In the genomic region with DNA sequence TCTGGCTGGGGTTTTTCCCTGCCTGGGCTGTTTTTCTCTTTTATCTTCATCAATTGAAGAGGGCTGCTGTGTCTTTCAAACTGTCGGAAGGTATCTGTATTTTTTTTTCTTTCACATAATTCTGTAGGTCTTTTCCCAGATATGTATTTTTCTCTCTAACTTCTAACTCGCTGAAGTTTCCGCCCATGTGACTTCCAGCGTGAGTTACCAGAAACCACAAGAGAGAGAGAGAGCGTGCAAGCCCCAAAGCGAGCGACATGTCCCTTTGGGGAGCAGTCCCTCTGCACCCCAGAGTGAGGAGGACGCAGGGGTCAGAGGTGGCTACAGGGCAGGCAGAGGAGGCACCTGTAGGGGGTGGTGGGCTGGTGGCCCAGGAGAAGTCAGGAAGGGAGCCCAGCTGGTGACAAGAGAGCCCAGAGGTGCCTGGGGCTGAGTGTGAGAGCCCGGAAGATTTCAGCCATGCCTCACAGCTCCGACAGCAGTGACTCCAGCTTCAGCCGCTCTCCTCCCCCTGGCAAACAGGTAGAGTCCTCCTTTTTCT, we compare ENCODE assay signal across 8 cellular contexts. TPM values are rescaled to one million over a fixed set of nuclear protein-coding genes. Genes with fewer than 3 reads are reported as not detected.
DNase-seq lines count a peak whose midpoint lies in the region; ATAC-seq and TF ChIP-seq lines count a peak whose summit lies in the region.

A gene with protein sequence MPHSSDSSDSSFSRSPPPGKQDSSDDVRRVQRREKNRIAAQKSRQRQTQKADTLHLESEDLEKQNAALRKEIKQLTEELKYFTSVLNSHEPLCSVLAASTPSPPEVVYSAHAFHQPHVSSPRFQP (plus strand): TSS at position 246 of the 541 bp plus-strand sequence. CDS start 214 bp downstream, at position 460.

- POLR2A ChIA-PET in CD4-positive, alpha-beta T cell (lab: Charles Lee) = interaction anchor here (0.6 to 4.2 kb wide), 11 partner anchors 9 to 395 kb away, joined by 3 to 49 read pairs (median 6); partner anchors contain the start of genes ERG28, FLVCR2, NEK9 and TTLL5

- no peaks in the 10 kb centered on the region for H3K9me3 Mint-ChIP-seq in CD4-positive, alpha-beta T cell
- no peaks in the 10 kb centered on the region for H3K9me3 Mint-ChIP-seq in activated T-helper 1 cell treated with anti-CD3 and anti-CD28 coated beads, Interleukin-12 subunit alpha, Interleukin-12 subunit beta, Interleukin-2, Interleukin-4 antibody, amounts not matched to agents 30 ng/mL and 10 ng/mL and 1 ng/mL, durations not matched to agents 14 hours and 24 hours and 36 hours
- no peaks in the 10 kb centered on the region for H3K9me3 Mint-ChIP-seq in stimulated activated effector memory CD8-positive, alpha-beta T cell treated with anti-CD3 and anti-CD28 coated beads, Interleukin-12 subunit alpha, Interleukin-12 subunit beta, amount 100 ng/mL, for 72 hours

- no peak for TF ChIP-seq CTCF in CD4-positive, alpha-beta T cell (IDR thresholded peaks at IDR 0.05)

- CTCF ChIA-PET in CD4-positive, alpha-beta T cell (lab: Charles Lee) = interaction anchor here (0.9 to 3.0 kb wide), 5 partner anchors 10 to 45 kb away, joined by 3 to 12 read pairs (median 4); no protein-coding TSS in a partner anchor

- H3K9me3 ChIP-seq in CD4-positive, alpha-beta T cell (ENCODE audit: control insufficient read depth, low read length) = no peaks in the 10 kb centered on the region

- intact Hi-C loops in CD4-positive, alpha-beta T cell (cut with DNase I, micrococcal nuclease) = loop anchor here (1.0 to 5.0 kb wide), 2 partner anchors 20 to 135 kb away; no protein-coding TSS in a partner anchor
- intact Hi-C loops in activated T-helper 1 cell treated with anti-CD3 and anti-CD28 coated beads, Interleukin-12 subunit alpha, Interleukin-12 subunit beta, Interleukin-2, Interleukin-4 antibody, amounts not matched to agents 30 ng/mL and 10 ng/mL and 1 ng/mL, durations not matched to agents 14 hours and 24 hours and 36 hours (cut with micrococcal nuclease) = loop anchor here (1.0 kb wide), 7 partner anchors 12 to 139 kb away; partner anchors contain the start of gene TTLL5

- no peaks in the 10 kb centered on the region for H3K27me3 ChIP-seq in CD4-positive, alpha-beta T cell (ENCODE audit: control insufficient read depth, insufficient read depth, low read length)

- H3K27ac ChIP-seq in CD4-positive, alpha-beta T cell (ENCODE audit: low read depth, low read length) = peak within 1 kb of the TSS; percentile 76

- DNase-seq in CD4-positive, alpha-beta T cell = peak; percentile 57 to 77 (median 64)
- DNase-seq in NOMO-1 (lab: John Stamatoyannopoulos, UW; ENCODE audit: unreplicated experiment in 2 of 2) = peak; percentile 30 to 61
- DNase-seq in activated T-helper 1 cell treated with anti-CD3 and anti-CD28 coated beads, Interleukin-12 subunit alpha, Interleukin-12 subunit beta, Interleukin-2, Interleukin-4 antibody, amounts not matched to agents 30 ng/mL and 10 ng/mL and 1 ng/mL, durations not matched to agents 14 hours and 24 hours and 36 hours (ENCODE audit: low spot score) = peak; percentile 79
- peak; percentile 59 for DNase-seq in medulla oblongata (ENCODE audit: extremely low spot score)
- peak; percentile 60 to 91 for DNase-seq in stimulated activated effector memory CD8-positive, alpha-beta T cell treated with anti-CD3 and anti-CD28 coated beads, Interleukin-12 subunit alpha, Interleukin-12 subunit beta, amount 100 ng/mL, for 72 hours (ENCODE audit: low spot score in 2 of 2)
- DNase-seq in globus pallidus (ENCODE audit: low spot score) = no peak
- DNase-seq in NCI-H446 (lab: John Stamatoyannopoulos, UW) = no peak

- ATAC-seq in CD4-positive, alpha-beta T cell (ENCODE audit: poor library complexity) = peak; percentile 80
- peak; percentile 41 for ATAC-seq in GM21515 (IDR thresholded peaks at IDR 0.05; ENCODE audit: unreplicated experiment)
- ATAC-seq in stimulated activated effector memory CD8-positive, alpha-beta T cell treated with anti-CD3 and anti-CD28 coated beads, Interleukin-12 subunit alpha, Interleukin-12 subunit beta, amount 100 ng/mL, for 72 hours = peak; percentile 72

- H3K4me3 Mint-ChIP-seq in CD4-positive, alpha-beta T cell = peak within 1 kb of the TSS; percentile 100
- peak within 1 kb of the TSS; percentile 96 for H3K4me3 Mint-ChIP-seq in activated T-helper 1 cell treated with anti-CD3 and anti-CD28 coated beads, Interleukin-12 subunit alpha, Interleukin-12 subunit beta, Interleukin-2, Interleukin-4 antibody, amounts not matched to agents 30 ng/mL and 10 ng/mL and 1 ng/mL, durations not matched to agents 14 hours and 24 hours and 36 hours
- peak within 1 kb of the TSS; percentile 97 for H3K4me3 Mint-ChIP-seq in stimulated activated effector memory CD8-positive, alpha-beta T cell treated with anti-CD3 and anti-CD28 coated beads, Interleukin-12 subunit alpha, Interleukin-12 subunit beta, amount 100 ng/mL, for 72 hours

- no peaks in the 10 kb centered on the region for H3K27me3 Mint-ChIP-seq in CD4-positive, alpha-beta T cell
- no peaks in the 10 kb centered on the region for H3K27me3 Mint-ChIP-seq in activated T-helper 1 cell treated with anti-CD3 and anti-CD28 coated beads, Interleukin-12 subunit alpha, Interleukin-12 subunit beta, Interleukin-2, Interleukin-4 antibody, amounts not matched to agents 30 ng/mL and 10 ng/mL and 1 ng/mL, durations not matched to agents 14 hours and 24 hours and 36 hours (ENCODE audit: insufficient read depth)

- H3K27ac Mint-ChIP-seq in CD4-positive, alpha-beta T cell = peak within 1 kb of the TSS; percentile 96
- H3K27ac Mint-ChIP-seq in activated T-helper 1 cell treated with anti-CD3 and anti-CD28 coated beads, Interleukin-12 subunit alpha, Interleukin-12 subunit beta, Interleukin-2, Interleukin-4 antibody, amounts not matched to agents 30 ng/mL and 10 ng/mL and 1 ng/mL, durations not matched to agents 14 hours and 24 hours and 36 hours = peak within 1 kb of the TSS; percentile 95
- H3K27ac Mint-ChIP-seq in stimulated activated effector memory CD8-positive, alpha-beta T cell treated with anti-CD3 and anti-CD28 coated beads, Interleukin-12 subunit alpha, Interleukin-12 subunit beta, amount 100 ng/mL, for 72 hours = peak within 1 kb of the TSS; percentile 98

- H3K36me3 Mint-ChIP-seq in CD4-positive, alpha-beta T cell (ENCODE audit: low read depth) = peaks cover 46% of the 10 kb centered on the region
- H3K36me3 Mint-ChIP-seq in activated T-helper 1 cell treated with anti-CD3 and anti-CD28 coated beads, Interleukin-12 subunit alpha, Interleukin-12 subunit beta, Interleukin-2, Interleukin-4 antibody, amounts not matched to agents 30 ng/mL and 10 ng/mL and 1 ng/mL, durations not matched to agents 14 hours and 24 hours and 36 hours (ENCODE audit: low read depth) = peaks cover 48% of the 10 kb centered on the region
- H3K36me3 Mint-ChIP-seq in stimulated activated effector memory CD8-positive, alpha-beta T cell treated with anti-CD3 and anti-CD28 coated beads, Interleukin-12 subunit alpha, Interleukin-12 subunit beta, amount 100 ng/mL, for 72 hours = peaks cover 57% of the 10 kb centered on the region

- H3K4me1 Mint-ChIP-seq in CD4-positive, alpha-beta T cell (ENCODE audit: low read depth) = peaks cover 81% of the 10 kb centered on the region
- peaks cover 71% of the 10 kb centered on the region for H3K4me1 Mint-ChIP-seq in activated T-helper 1 cell treated with anti-CD3 and anti-CD28 coated beads, Interleukin-12 subunit alpha, Interleukin-12 subunit beta, Interleukin-2, Interleukin-4 antibody, amounts not matched to agents 30 ng/mL and 10 ng/mL and 1 ng/mL, durations not matched to agents 14 hours and 24 hours and 36 hours (ENCODE audit: low read depth)
- peaks cover 81% of the 10 kb centered on the region for H3K4me1 Mint-ChIP-seq in stimulated activated effector memory CD8-positive, alpha-beta T cell treated with anti-CD3 and anti-CD28 coated beads, Interleukin-12 subunit alpha, Interleukin-12 subunit beta, amount 100 ng/mL, for 72 hours

RNA-seq across cellular contexts. Expression of the gene that starts here (rescaled TPM):
- total RNA-seq in CD4-positive, alpha-beta T cell = 1 to 10 TPM; 6.7 to 7.8 TPM
- 213 and 214 TPM in 2 replicates for total RNA-seq in activated T-helper 1 cell treated with anti-CD3 and anti-CD28 coated beads, Interleukin-12 subunit alpha, Interleukin-12 subunit beta, Interleukin-2, Interleukin-4 antibody, amounts not matched to agents 30 ng/mL and 10 ng/mL and 1 ng/mL, durations not matched to agents 14 hours and 24 hours and 36 hours

Comparison
In these comparisons a context has a peak if more than half of its experiments do, and no peak if none do; other contexts are left out.
1. RNA of the gene that starts here (total RNA-seq): 213 to 214 TPM in activated T-helper 1 cell treated with anti-CD3 and anti-CD28 coated beads, Interleukin-12 subunit alpha, Interleukin-12 subunit beta, Interleukin-2, Interleukin-4 antibody, amounts not matched to agents 30 ng/mL and 10 ng/mL and 1 ng/mL, durations not matched to agents 14 hours and 24 hours and 36 hours; 6.7 to 7.8 TPM in CD4-positive, alpha-beta T cell; every median in the first group is over 10 times any median in the second.
2. DNase-seq: peak in CD4-positive, alpha-beta T cell (10 of 10), NOMO-1 (2 of 2), activated T-helper 1 cell treated with anti-CD3 and anti-CD28 coated beads, Interleukin-12 subunit alpha, Interleukin-12 subunit beta, Interleukin-2, Interleukin-4 antibody, amounts not matched to agents 30 ng/mL and 10 ng/mL and 1 ng/mL, durations not matched to agents 14 hours and 24 hours and 36 hours (single experiment), medulla oblongata (single experiment) and stimulated activated effector memory CD8-positive, alpha-beta T cell treated with anti-CD3 and anti-CD28 coated beads, Interleukin-12 subunit alpha, Interleukin-12 subunit beta, amount 100 ng/mL, for 72 hours (2 of 2); none in globus pallidus (single experiment) and NCI-H446 (0 of 2).
3. Peak in every context shown above with its lines, with median percentiles within 50 percentile points of each other: ATAC-seq, H3K27ac Mint-ChIP-seq and H3K4me3 Mint-ChIP-seq.